ENCODE assay signal across 19 cellular contexts in the genomic region with DNA sequence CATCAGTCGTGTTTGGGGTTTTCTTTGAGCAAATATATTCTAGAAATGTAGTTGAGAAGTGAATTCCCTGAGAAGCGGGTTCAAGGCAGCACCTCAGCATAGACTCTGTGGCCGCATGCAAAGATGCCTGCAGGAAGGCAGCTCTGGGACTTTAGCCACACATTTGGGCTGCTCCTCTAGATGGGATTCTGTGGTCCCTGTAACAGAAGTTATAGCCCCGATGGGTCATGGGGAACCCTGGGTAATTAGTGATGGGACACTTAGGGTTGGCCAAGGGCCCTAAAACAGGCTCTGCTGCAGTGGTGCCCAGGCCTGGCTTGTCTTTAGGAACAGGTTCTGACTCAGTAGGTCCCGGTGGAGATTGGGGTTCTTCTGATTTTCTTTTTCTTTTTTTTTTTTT.
"Had no signal": no experiment of that assay in that cellular context is flagged by ENCODE, and none has a peak within 500 bp of the region (broad histone marks: within the 10 kb centered on the region; RNA-seq: fewer than 3 reads in every experiment).

No MANE protein-coding gene starts in this region.

- H3K36me3 ChIP-seq: gastrocnemius medialis, left lung, right lobe of liver, thoracic aorta had no signal

- DNase-seq: activated CD4-positive, alpha-beta T cell treated with anti-CD3 and anti-CD28 coated beads, Interleukin-2, amount 10 ng/mL, durations not matched to agents 7 days and 5 days; effector memory CD8-positive, alpha-beta T cell; esophagus squamous epithelium; gastrocnemius medialis; hippocampal formation; kidney glomerular epithelial cell; left lung; nucleus accumbens; stimulated activated CD4-positive, alpha-beta T cell treated with anti-CD3 and anti-CD28 coated beads, Interleukin-1b, Interleukin-23, amount 100 ng/mL, for 48 hours; T-cell; upper lobe of right lung had no signal

- H3K4me3 ChIP-seq: dorsolateral prefrontal cortex, esophagus squamous epithelium, gastrocnemius medialis, left lung, right lobe of liver, skin epidermis, thoracic aorta, upper lobe of right lung had no signal

- H3K27me3 Mint-ChIP-seq: activated CD4-positive, alpha-beta T cell treated with anti-CD3 and anti-CD28 coated beads, Interleukin-2, amount 10 ng/mL, durations not matched to agents 7 days and 5 days; central memory CD8-positive, alpha-beta T cell; effector memory CD8-positive, alpha-beta T cell; T-cell had no signal

- H3K4me3 Mint-ChIP-seq: activated CD4-positive, alpha-beta T cell treated with anti-CD3 and anti-CD28 coated beads, Interleukin-2, amount 10 ng/mL, durations not matched to agents 7 days and 5 days; central memory CD8-positive, alpha-beta T cell; effector memory CD8-positive, alpha-beta T cell; T-cell; T-helper 2 cell treated with Interferon-gamma antibody and Interleukin-4, amounts not matched to agents 5 μg/mL and 100 μg/mL, for 36 hours had no signal

- H3K27ac Mint-ChIP-seq: activated CD4-positive, alpha-beta T cell treated with anti-CD3 and anti-CD28 coated beads, Interleukin-2, amount 10 ng/mL, durations not matched to agents 7 days and 5 days; activated naive CD4-positive, alpha-beta T cell treated with anti-CD3 and anti-CD28 coated beads, Interleukin-2, amount 50 U/mL, for 72 hours; T-cell; T-helper 2 cell treated with Interferon-gamma antibody and Interleukin-4, amounts not matched to agents 5 μg/mL and 100 μg/mL, for 36 hours had no signal

- H3K27me3 ChIP-seq: dorsolateral prefrontal cortex, esophagus squamous epithelium, gastrocnemius medialis, left lung, right lobe of liver, upper lobe of right lung had no signal

- H3K4me1 ChIP-seq: left lung had no signal

- H3K27ac ChIP-seq: dorsolateral prefrontal cortex, esophagus squamous epithelium, gastrocnemius medialis, left lung, right lobe of liver, thoracic aorta, upper lobe of right lung, VCaP had no signal

- H3K9me3 ChIP-seq: gastrocnemius medialis had no signal
